ENCODE assay signal across 14 cellular contexts in the genomic region with DNA sequence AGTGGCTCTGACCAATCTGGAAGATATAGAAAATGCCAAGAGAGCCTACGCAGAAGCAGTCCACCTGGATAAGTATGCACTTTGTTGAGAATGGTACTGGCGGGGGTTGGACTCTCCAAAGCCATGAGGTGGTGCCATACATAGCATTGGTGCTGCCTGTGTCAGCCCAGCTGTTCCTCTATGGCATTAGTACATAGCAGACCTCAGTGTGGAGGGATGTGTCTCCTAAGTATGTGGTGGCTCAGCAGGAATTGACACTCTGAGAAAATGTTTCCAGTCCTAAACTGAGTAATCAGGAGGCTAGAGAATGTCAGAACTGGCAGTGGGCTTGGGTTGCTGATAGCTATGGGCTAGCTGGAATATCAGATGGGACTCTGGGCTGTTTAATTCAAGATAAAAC. TPM values are rescaled to one million over a fixed set of nuclear protein-coding genes. Genes with fewer than 3 reads are reported as not detected.
DNase-seq lines count a peak whose midpoint lies in the region; ATAC-seq and TF ChIP-seq lines count a peak whose summit lies in the region.
"Had no signal": no experiment of that assay in that cellular context is flagged by ENCODE, and none has a peak within 500 bp of the region (broad histone marks: within the 10 kb centered on the region; RNA-seq: fewer than 3 reads in every experiment).

No MANE protein-coding gene starts in this region.

- POLR2A ChIA-PET in CD4-positive, alpha-beta T cell (lab: Charles Lee), result interaction anchor here (1.0 to 1.5 kb wide), 2 partner anchors 13 to 48 kb away, joined by 3 to 5 read pairs; no protein-coding TSS in a partner anchor

- H3K4me1 ChIP-seq in esophagus muscularis mucosa, result no peaks in the 10 kb centered on the region

- TF ChIP-seq EP300 in esophagus muscularis mucosa (IDR thresholded peaks at IDR 0.05), result no peak

- no peak for DNase-seq in CD4-positive, alpha-beta T cell
- DNase-seq in LHCN-M2 (ENCODE audit: low read depth), result peak; percentile 34
- DNase-seq in esophagus muscularis mucosa (ENCODE audit: extremely low spot score), result peak; percentile 4
- no peak for DNase-seq in activated CD8-positive, alpha-beta memory T cell treated with anti-CD3 and anti-CD28 coated beads, Interleukin-2, amount 10 ng/mL, durations not matched to agents 7 days and 5 days
- DNase-seq in Kasumi-1 (lab: John Stamatoyannopoulos, UW), result no peak
- DNase-seq: DND-41, GDM1, GOT3, H9 had no signal

- no peak overlapping the region for H3K4me3 ChIP-seq in esophagus muscularis mucosa

- no peak for ATAC-seq in CD4-positive, alpha-beta T cell (ENCODE audit: poor library complexity)
- no peak for ATAC-seq in HG03565 (IDR thresholded peaks at IDR 0.05; ENCODE audit: unreplicated experiment)
- ATAC-seq in activated CD8-positive, alpha-beta memory T cell treated with anti-CD3 and anti-CD28 coated beads, Interleukin-2, amount 10 ng/mL, durations not matched to agents 7 days and 5 days, result no peak

- peak overlapping the region; percentile 4 for H3K27ac Mint-ChIP-seq in CD4-positive, alpha-beta T cell
- H3K27ac Mint-ChIP-seq in activated CD8-positive, alpha-beta memory T cell treated with anti-CD3 and anti-CD28 coated beads, Interleukin-2, amount 10 ng/mL, durations not matched to agents 7 days and 5 days, result no peak overlapping the region

- no peaks in the 10 kb centered on the region for H3K9me3 ChIP-seq in CD4-positive, alpha-beta T cell (ENCODE audit: control insufficient read depth, low read length)
- H3K9me3 ChIP-seq in esophagus muscularis mucosa, result no peaks in the 10 kb centered on the region

- H3K27ac ChIP-seq in CD4-positive, alpha-beta T cell (ENCODE audit: low read depth, low read length), result no peak overlapping the region
- H3K27ac ChIP-seq in esophagus muscularis mucosa (replicated peaks in 1 of 4), result no peak overlapping the region

- peaks cover 30% of the 10 kb centered on the region for H3K4me1 Mint-ChIP-seq in CD4-positive, alpha-beta T cell (ENCODE audit: low read depth)
- peaks cover 21% of the 10 kb centered on the region for H3K4me1 Mint-ChIP-seq in activated CD8-positive, alpha-beta memory T cell treated with anti-CD3 and anti-CD28 coated beads, Interleukin-2, amount 10 ng/mL, durations not matched to agents 7 days and 5 days
- H3K4me1 Mint-ChIP-seq: H9 had no signal

- H3K9me3 Mint-ChIP-seq in CD4-positive, alpha-beta T cell, result no peaks in the 10 kb centered on the region
- no peaks in the 10 kb centered on the region for H3K9me3 Mint-ChIP-seq in activated CD8-positive, alpha-beta memory T cell treated with anti-CD3 and anti-CD28 coated beads, Interleukin-2, amount 10 ng/mL, durations not matched to agents 7 days and 5 days (ENCODE audit: low read depth)
- H3K9me3 Mint-ChIP-seq: H9, IgD-negative memory B cell had no signal

- H3K27me3 Mint-ChIP-seq in CD4-positive, alpha-beta T cell, result no peaks in the 10 kb centered on the region
- H3K27me3 Mint-ChIP-seq in activated CD8-positive, alpha-beta memory T cell treated with anti-CD3 and anti-CD28 coated beads, Interleukin-2, amount 10 ng/mL, durations not matched to agents 7 days and 5 days, result no peaks in the 10 kb centered on the region
- H3K27me3 Mint-ChIP-seq: IgD-negative memory B cell had no signal

- no peak for TF ChIP-seq POLR2A in esophagus muscularis mucosa (IDR thresholded peaks at IDR 0.05; ENCODE audit: low read depth)

- peaks cover 73% of the 10 kb centered on the region for H3K36me3 Mint-ChIP-seq in CD4-positive, alpha-beta T cell (ENCODE audit: low read depth)
- peaks cover 47% of the 10 kb centered on the region for H3K36me3 Mint-ChIP-seq in activated CD8-positive, alpha-beta memory T cell treated with anti-CD3 and anti-CD28 coated beads, Interleukin-2, amount 10 ng/mL, durations not matched to agents 7 days and 5 days

- H3K36me3 ChIP-seq in esophagus muscularis mucosa, result peaks cover 36 to 94% (median 72%) of the 10 kb centered on the region in 4 donors

- H3K27me3 ChIP-seq in CD4-positive, alpha-beta T cell (ENCODE audit: control insufficient read depth, insufficient read depth, low read length), result no peaks in the 10 kb centered on the region
- H3K27me3 ChIP-seq in esophagus muscularis mucosa, result no peaks in the 10 kb centered on the region

- intact Hi-C loops in CD4-positive, alpha-beta T cell (cut with DNase I, micrococcal nuclease), result no loop called here
- intact Hi-C loops in esophagus muscularis mucosa (cut with DNase I), result no loop called here

- TF ChIP-seq CTCF in CD4-positive, alpha-beta T cell (IDR thresholded peaks at IDR 0.05), result no peak
- TF ChIP-seq CTCF in esophagus muscularis mucosa (IDR thresholded peaks at IDR 0.05), result no peak

- H3K4me3 Mint-ChIP-seq in CD4-positive, alpha-beta T cell, result no peak overlapping the region
- no peak overlapping the region for H3K4me3 Mint-ChIP-seq in activated CD8-positive, alpha-beta memory T cell treated with anti-CD3 and anti-CD28 coated beads, Interleukin-2, amount 10 ng/mL, durations not matched to agents 7 days and 5 days
- H3K4me3 Mint-ChIP-seq: H9, IgD-negative memory B cell had no signal

- CTCF ChIA-PET in CD4-positive, alpha-beta T cell (lab: Charles Lee), result interaction anchor here (2.0 kb wide), 1 partner anchor 13 kb away, joined by 8 read pairs; no protein-coding TSS in a partner anchor
- CTCF ChIA-PET in activated CD8-positive, alpha-beta memory T cell treated with anti-CD3 and anti-CD28 coated beads, Interleukin-2, amount 10 ng/mL, durations not matched to agents 7 days and 5 days (lab: Charles Lee), result interaction anchor here (0.7 to 3.0 kb wide), 3 partner anchors 10 to 38 kb away, joined by 3 to 14 read pairs (median 4); no protein-coding TSS in a partner anchor

- WGBS in esophagus muscularis mucosa, result 94% methylated on average over 2 of the region's 2 CpGs

RNA-seq across cellular contexts. Expression of gene ADPGK, which starts 48.4 kb away (rescaled TPM):
- 10 to 100 TPM; 88.8 to 92.5 TPM for total RNA-seq in CD4-positive, alpha-beta T cell
- 60.7 and 70.3 TPM in 2 replicates for total RNA-seq in LHCN-M2 (2014; rRNA removed)
- 26.7 TPM for polyA plus RNA-seq in LHCN-M2 (2012)
- total RNA-seq in esophagus muscularis mucosa, result 10 to 100 TPM; 20.2 to 37.4 (median 22.3) TPM
- total RNA-seq in activated CD8-positive, alpha-beta memory T cell treated with anti-CD3 and anti-CD28 coated beads, Interleukin-2, amount 10 ng/mL, durations not matched to agents 7 days and 5 days, result 10 to 100 TPM; 67.8 to 76.5 TPM

RNA-seq across cellular contexts. Expression of gene BBS4, which starts 49.1 kb away (rescaled TPM):
- total RNA-seq in CD4-positive, alpha-beta T cell, result 10 to 100 TPM in 1 of 2 experiments, 1 to 10 TPM in 1; 8.6 to 12.8 TPM
- total RNA-seq in LHCN-M2 (2014; rRNA removed) (18.1 and 20.0 TPM in 2 replicates), esophagus muscularis mucosa (10 to 100 TPM; 13.9 to 27.9 (median 19.0) TPM)
- 10.6 TPM for polyA plus RNA-seq in LHCN-M2 (2012)
- total RNA-seq in activated CD8-positive, alpha-beta memory T cell treated with anti-CD3 and anti-CD28 coated beads, Interleukin-2, amount 10 ng/mL, durations not matched to agents 7 days and 5 days, result 10 to 100 TPM; 13.1 to 14.7 TPM

RNA-seq across cellular contexts. Expression of gene HIGD2B, which starts 49.1 kb away (rescaled TPM):
- under 1 TPM in 1 of 2 experiments, not detected in 1; 0.28 TPM for total RNA-seq in CD4-positive, alpha-beta T cell
- total RNA-seq in LHCN-M2 (2014; rRNA removed) (not detected in 2 replicates), esophagus muscularis mucosa (not detected)
- polyA plus RNA-seq in LHCN-M2 (2012), result 0.05 TPM
- total RNA-seq in activated CD8-positive, alpha-beta memory T cell treated with anti-CD3 and anti-CD28 coated beads, Interleukin-2, amount 10 ng/mL, durations not matched to agents 7 days and 5 days, result under 1 TPM in 1 of 2 experiments, not detected in 1; 0.53 TPM
- total RNA-seq: A673, H9, HT1080 had no signal
- polyA plus RNA-seq: BJ, IgD-negative memory B cell had no signal

Comparison
In these comparisons a context has a peak if more than half of its experiments do, and no peak if none do; other contexts are left out.
1. DNase-seq: peak in LHCN-M2 (single experiment) and esophagus muscularis mucosa (single experiment); none in CD4-positive, alpha-beta T cell (0 of 10), activated CD8-positive, alpha-beta memory T cell treated with anti-CD3 and anti-CD28 coated beads, Interleukin-2, amount 10 ng/mL, durations not matched to agents 7 days and 5 days (single experiment) and Kasumi-1 (0 of 2).